In the genomic region with DNA sequence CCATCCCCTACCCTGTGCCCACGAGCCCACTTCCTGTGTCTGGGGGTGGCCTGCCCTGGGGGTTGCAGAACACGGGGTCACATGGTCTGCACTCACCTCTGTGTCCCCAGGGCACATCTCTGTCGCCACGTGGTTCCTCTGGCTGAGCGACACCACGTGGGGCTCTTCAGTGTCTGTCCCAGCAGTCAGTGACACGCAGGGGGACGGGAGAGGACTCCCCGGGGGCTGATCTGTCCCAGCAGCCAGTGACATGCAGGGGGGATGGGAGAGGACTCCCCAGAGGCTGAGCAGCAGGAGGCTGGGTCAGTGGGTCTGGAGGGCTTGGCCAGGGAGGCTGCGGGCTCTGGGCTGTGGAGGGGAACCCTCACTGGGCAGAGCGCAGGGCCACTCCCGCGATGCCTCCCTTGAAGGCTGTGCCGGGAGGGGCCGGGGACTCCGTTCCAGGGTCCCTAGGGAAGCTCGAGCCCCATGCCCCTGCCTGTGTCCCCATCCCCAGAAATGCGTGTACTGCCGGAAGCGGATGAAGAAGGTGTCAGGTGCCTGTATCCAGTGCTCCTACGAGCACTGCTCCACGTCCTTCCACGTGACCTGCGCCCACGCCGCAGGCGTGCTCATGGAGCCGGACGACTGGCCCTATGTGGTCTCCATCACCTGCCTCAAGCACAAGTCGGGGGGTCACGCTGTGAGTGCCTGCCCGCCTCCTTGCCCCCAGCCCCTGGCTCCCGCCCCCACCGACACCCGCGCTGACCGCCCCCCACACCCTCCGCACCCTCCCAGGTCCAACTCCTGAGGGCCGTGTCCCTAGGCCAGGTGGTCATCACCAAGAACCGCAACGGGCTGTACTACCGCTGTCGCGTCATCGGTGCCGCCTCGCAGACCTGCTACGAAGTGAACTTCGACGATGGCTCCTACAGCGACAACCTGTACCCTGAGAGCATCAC, we compare ENCODE assay signal across 17 cellular contexts.
DNase-seq lines count a peak whose midpoint lies in the region; ATAC-seq lines count a peak whose summit lies in the region.
"Had no signal": no experiment of that assay in that cellular context is flagged by ENCODE, and none has a peak within 500 bp of the region (broad histone marks: within the 10 kb centered on the region; RNA-seq: fewer than 3 reads in every experiment).

No MANE protein-coding gene starts in this region.

- H3K4me1 Mint-ChIP-seq in T-helper 17 cell = peaks cover 12% of the 10 kb centered on the region
- peaks cover 25 to 48% of the 10 kb centered on the region in 2 donors for H3K4me1 Mint-ChIP-seq in stimulated activated naive B cell treated with anti-CD40 and anti-IgM and Interleukin-4, amounts not matched to agents 10 μg/mL and 1 μg/mL and 100 μg/mL, for 72 hours
- H3K4me1 Mint-ChIP-seq: H9, nephron had no signal

- H3K9me3 Mint-ChIP-seq in stimulated activated naive B cell treated with anti-CD40 and anti-IgM and Interleukin-4, amounts not matched to agents 10 μg/mL and 1 μg/mL and 100 μg/mL, for 72 hours = no peaks in the 10 kb centered on the region
- H3K9me3 Mint-ChIP-seq: H9, nephron had no signal

- peak; percentile 30 for DNase-seq in activated T-cell treated with anti-CD3 and anti-CD28 coated beads, Interleukin-2, amount 50 U/mL, for 1 hour
- DNase-seq in activated T-cell treated with anti-CD3 and anti-CD28 coated beads for 4 hours = no peak
- DNase-seq in T-helper 17 cell = peak in 1 of 3 donors; percentile 8
- peak; percentile 31 for DNase-seq in left ventricle myocardium superior
- peak; percentile 43 for DNase-seq in stimulated activated naive B cell treated with anti-CD40 and anti-IgM and Interleukin-4, amounts not matched to agents 10 μg/mL and 1 μg/mL and 100 μg/mL, for 72 hours
- DNase-seq in NCI-H1694 treated with DMSO at 0.1 percent for 48 hours (lab: John Stamatoyannopoulos, UW) = no peak
- DNase-seq: anterior cingulate cortex; H9; NCI-H1930; NCI-H524 treated with DMSO at 0.1 percent for 48 hours; sigmoid colon; stimulated activated CD4-positive, alpha-beta T cell treated with anti-CD3 and anti-CD28 coated beads, Interleukin-4, amount 100 ng/mL, for 24 hours had no signal

- no peak overlapping the region for H3K4me3 Mint-ChIP-seq in T-helper 17 cell
- peak overlapping the region; percentile 43 to 53 for H3K4me3 Mint-ChIP-seq in stimulated activated naive B cell treated with anti-CD40 and anti-IgM and Interleukin-4, amounts not matched to agents 10 μg/mL and 1 μg/mL and 100 μg/mL, for 72 hours
- H3K4me3 Mint-ChIP-seq: H9, nephron had no signal

- H3K36me3 Mint-ChIP-seq in T-helper 17 cell (ENCODE audit: low read depth) = peaks cover 3% of the 10 kb centered on the region
- peaks cover 55 to 58% of the 10 kb centered on the region in 2 donors for H3K36me3 Mint-ChIP-seq in stimulated activated naive B cell treated with anti-CD40 and anti-IgM and Interleukin-4, amounts not matched to agents 10 μg/mL and 1 μg/mL and 100 μg/mL, for 72 hours

- no peaks in the 10 kb centered on the region for H3K9me3 ChIP-seq in T-helper 17 cell (ENCODE audit: control insufficient read depth, low read length, poor library complexity, severe bottlenecking)
- H3K9me3 ChIP-seq: A549, sigmoid colon had no signal

- intact Hi-C loops in left ventricle myocardium superior (cut with micrococcal nuclease) = no loop called here

- peak; percentile 24 for ATAC-seq in T-helper 17 cell
- peak; percentile 11 for ATAC-seq in left ventricle myocardium superior
- peak; percentile 70 to 73 for ATAC-seq in stimulated activated naive B cell treated with anti-CD40 and anti-IgM and Interleukin-4, amounts not matched to agents 10 μg/mL and 1 μg/mL and 100 μg/mL, for 72 hours (replicated peaks)
- no peak for ATAC-seq in GM19452 (IDR thresholded peaks at IDR 0.05; ENCODE audit: unreplicated experiment)
- ATAC-seq in GM19455 (IDR thresholded peaks at IDR 0.05; ENCODE audit: unreplicated experiment) = no peak
- ATAC-seq: A549; activated CD4-positive, CD25-positive, alpha-beta regulatory T cell treated with anti-CD3 and anti-CD28 coated beads, Interleukin-2, amount 50 U/mL, for 24 hours had no signal

- H3K27me3 Mint-ChIP-seq in T-helper 17 cell = no peaks in the 10 kb centered on the region
- no peaks in the 10 kb centered on the region for H3K27me3 Mint-ChIP-seq in stimulated activated naive B cell treated with anti-CD40 and anti-IgM and Interleukin-4, amounts not matched to agents 10 μg/mL and 1 μg/mL and 100 μg/mL, for 72 hours

- H3K27ac Mint-ChIP-seq in T-helper 17 cell = no peak overlapping the region
- peak overlapping the region; percentile 93 for H3K27ac Mint-ChIP-seq in stimulated activated naive B cell treated with anti-CD40 and anti-IgM and Interleukin-4, amounts not matched to agents 10 μg/mL and 1 μg/mL and 100 μg/mL, for 72 hours
- H3K27ac Mint-ChIP-seq: nephron had no signal

Comparison
In these comparisons a context has a peak if more than half of its experiments do, and no peak if none do; other contexts are left out.
1. DNase-seq: peak in activated T-cell treated with anti-CD3 and anti-CD28 coated beads, Interleukin-2, amount 50 U/mL, for 1 hour (single experiment), left ventricle myocardium superior (single experiment) and stimulated activated naive B cell treated with anti-CD40 and anti-IgM and Interleukin-4, amounts not matched to agents 10 μg/mL and 1 μg/mL and 100 μg/mL, for 72 hours (single experiment); none in activated T-cell treated with anti-CD3 and anti-CD28 coated beads for 4 hours (single experiment) and NCI-H1694 treated with DMSO at 0.1 percent for 48 hours (single experiment).
2. ATAC-seq: peak in T-helper 17 cell (single experiment), left ventricle myocardium superior (single experiment) and stimulated activated naive B cell treated with anti-CD40 and anti-IgM and Interleukin-4, amounts not matched to agents 10 μg/mL and 1 μg/mL and 100 μg/mL, for 72 hours (2 of 2); none in GM19452 (single experiment) and GM19455 (single experiment).